Comparison of ENCODE assay signal across 17 cellular contexts in the genomic region with DNA sequence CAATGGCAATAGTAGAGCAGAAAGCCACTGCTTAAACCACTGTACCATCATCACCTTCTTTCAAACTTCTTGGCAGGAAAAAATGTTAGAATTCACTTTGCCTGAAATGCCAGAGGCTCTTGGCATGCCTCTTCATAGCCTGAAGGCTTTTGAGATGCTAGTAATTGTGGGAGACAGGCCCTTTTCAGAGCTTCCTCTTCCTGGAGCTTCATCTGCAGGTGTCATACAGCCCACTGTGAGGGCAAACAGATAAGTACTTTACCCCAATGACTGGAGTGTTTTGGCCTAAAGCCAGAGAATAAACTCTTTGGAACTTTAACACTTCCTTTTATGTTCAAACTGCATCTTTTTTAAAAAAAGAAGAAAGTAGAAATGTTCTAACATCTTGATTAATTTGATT.
DNase-seq lines count a peak whose midpoint lies in the region; ATAC-seq and TF ChIP-seq lines count a peak whose summit lies in the region.
"Had no signal": no experiment of that assay in that cellular context is flagged by ENCODE, and none has a peak within 500 bp of the region (broad histone marks: within the 10 kb centered on the region; RNA-seq: fewer than 3 reads in every experiment).

No MANE protein-coding gene starts in this region.

- no peak for TF ChIP-seq CTCF in IMR-90 (conservative IDR thresholded peaks at IDR 0.05; ENCODE audit: low read depth, low read length)
- TF ChIP-seq CTCF in OCI-LY1 (IDR thresholded peaks at IDR 0.05; ENCODE audit: low read length): no peak
- no peak for TF ChIP-seq CTCF in nephron progenitor cell (IDR thresholded peaks at IDR 0.05)

- H3K14ac ChIP-seq in IMR-90 (replicated peaks; ENCODE audit: low read depth, low read length): no peak overlapping the region

- H4K5ac ChIP-seq in IMR-90 (ENCODE audit: low read depth, low read length): no peak overlapping the region

- no peak overlapping the region for H4K91ac ChIP-seq in IMR-90 (ENCODE audit: insufficient read depth, low read depth, low read length)

- no peak overlapping the region for H3K4me3 ChIP-seq in IMR-90 (ENCODE audit: insufficient read depth, low read depth, low read length)
- no peak overlapping the region for H3K4me3 ChIP-seq in OCI-LY1 (ENCODE audit: low read depth, low read length, poor library complexity, severe bottlenecking)
- H3K4me3 ChIP-seq: BLaER1, body of pancreas, gastroesophageal sphincter, left ventricle myocardium inferior, stomach had no signal

- H3K79me1 ChIP-seq in IMR-90 (ENCODE audit: low read depth in 1 of 2, low read length in 2 of 2): peaks cover 1 to 12% of the 10 kb centered on the region in 2 experiments; a peak in 1 of 4 replicates

- H2AFZ ChIP-seq in IMR-90 (replicated peaks; ENCODE audit: low read length, poor library complexity) (no peak overlapping the region), OCI-LY1 (ENCODE audit: low read length) (no peak overlapping the region)

- 0 out of 2 replicates have a peak, but pooled peaks cover 4% of the 10 kb centered on the region for H3K9me1 ChIP-seq in IMR-90 (ENCODE audit: insufficient read depth, low read length)

- H3K56ac ChIP-seq in IMR-90 (ENCODE audit: extremely low read depth, insufficient read depth, low read length): no peak overlapping the region

- no peaks in the 10 kb centered on the region; the same call in 1 of the 2 replicates for H3K9me2 ChIP-seq in OCI-LY1 (ENCODE audit: low read depth, low read length)

- POLR2A ChIA-PET in IMR-90 (lab: Charles Lee; ENCODE audit: unreplicated experiment): no interaction called here

- H3K27ac ChIP-seq in IMR-90 (ENCODE audit: insufficient read depth, low read length) (no peak overlapping the region), OCI-LY1 (ENCODE audit: low read depth, low read length, poor library complexity, severe bottlenecking) (peak overlapping the region; percentile 1)
- H3K27ac ChIP-seq: BLaER1, body of pancreas, gastroesophageal sphincter, left ventricle myocardium inferior, stomach had no signal

- peaks cover 27% of the 10 kb centered on the region for H3K36me3 Mint-ChIP-seq in nephron progenitor cell (ENCODE audit: low read depth)
- H3K36me3 Mint-ChIP-seq: T-cell had no signal

- H3K4ac ChIP-seq in IMR-90 (ENCODE audit: low read depth, low read length): no peak overlapping the region

- H3K79me2 ChIP-seq in OCI-LY1 (ENCODE audit: insufficient read depth, low read length): no peaks in the 10 kb centered on the region

- H3K9me3 ChIP-seq in IMR-90 (ENCODE audit: control insufficient read depth, insufficient read depth, low read length) (no peaks in the 10 kb centered on the region), OCI-LY1 (ENCODE audit: low read length) (no peaks in the 10 kb centered on the region)
- H3K9me3 ChIP-seq: body of pancreas, gastroesophageal sphincter, left ventricle myocardium inferior, stomach had no signal

- no peak overlapping the region for H2AK5ac ChIP-seq in IMR-90 (ENCODE audit: low read depth, low read length)

- TF ChIP-seq POLR2A in IMR-90 (IDR thresholded peaks at IDR 0.05; ENCODE audit: low read depth, low read length): no peak

- H3K27ac Mint-ChIP-seq in stimulated activated naive CD8-positive, alpha-beta T cell treated with anti-CD3 and anti-CD28 coated beads, Interleukin-15, amount 100 ng/mL, for 72 hours: no peak overlapping the region
- no peak overlapping the region for H3K27ac Mint-ChIP-seq in nephron progenitor cell
- H3K27ac Mint-ChIP-seq: T-cell had no signal

- H3K4me2 ChIP-seq in IMR-90 (ENCODE audit: low read depth, low read length) (no peak overlapping the region), OCI-LY1 (ENCODE audit: low read length) (no peak overlapping the region)
- H3K4me2 ChIP-seq: BLaER1 had no signal

- dilution Hi-C loops in IMR-90 (cut with HindIII; ENCODE audit: low sequenced_read_pairs, unreplicated experiment): no loop called here

- H3K27me3 Mint-ChIP-seq in stimulated activated naive CD8-positive, alpha-beta T cell treated with anti-CD3 and anti-CD28 coated beads, Interleukin-15, amount 100 ng/mL, for 72 hours: no peaks in the 10 kb centered on the region
- H3K27me3 Mint-ChIP-seq in nephron progenitor cell (ENCODE audit: low read depth, poor library complexity): no peaks in the 10 kb centered on the region
- H3K27me3 Mint-ChIP-seq: T-cell had no signal

- H3K9ac ChIP-seq in IMR-90 (ENCODE audit: low read depth, low read length): no peak overlapping the region
- H3K9ac ChIP-seq in OCI-LY1 (ENCODE audit: low read length): no peak overlapping the region
- H3K9ac ChIP-seq: BLaER1 had no signal

- BruUV-seq in IMR-90 (replicated peaks; lab: Mats Ljungman, UMichigan): no TSS peak

- no peak overlapping the region for H4K8ac ChIP-seq in IMR-90 (ENCODE audit: low read depth in 2 of 2, low read length in 2 of 2)

- no peak for TF ChIP-seq RAD21 in IMR-90 (IDR thresholded peaks at IDR 0.05; ENCODE audit: low read length)

- H3K23ac ChIP-seq in IMR-90 (ENCODE audit: low read depth, low read length): no peak overlapping the region

- no peaks in the 10 kb centered on the region for H3K4me1 Mint-ChIP-seq in stimulated activated naive CD8-positive, alpha-beta T cell treated with anti-CD3 and anti-CD28 coated beads, Interleukin-15, amount 100 ng/mL, for 72 hours
- no peaks in the 10 kb centered on the region for H3K4me1 Mint-ChIP-seq in nephron progenitor cell
- H3K4me1 Mint-ChIP-seq: T-cell had no signal

- H3K18ac ChIP-seq in IMR-90 (ENCODE audit: low read depth, low read length): no peak overlapping the region

- H3K27me3 ChIP-seq in IMR-90 (ENCODE audit: control insufficient read depth, insufficient read depth, low read length): no peaks in the 10 kb centered on the region
- no peaks in the 10 kb centered on the region for H3K27me3 ChIP-seq in OCI-LY1 (ENCODE audit: insufficient read depth, low read length)
- H3K27me3 ChIP-seq: BLaER1, body of pancreas, gastroesophageal sphincter, stomach had no signal

- no peaks in the 10 kb centered on the region for H3F3A ChIP-seq in OCI-LY1 (ENCODE audit: insufficient read depth, low read length)

- CTCF ChIA-PET in IMR-90 (lab: Yijun Ruan, JAX): no interaction called here

- intact Hi-C loops in IMR-90 (cut with micrococcal nuclease): no loop called here

- no peak overlapping the region for H2BK120ac ChIP-seq in IMR-90 (ENCODE audit: low read depth, low read length)

- H3K4me1 ChIP-seq in IMR-90 (ENCODE audit: control insufficient read depth, insufficient read depth, low read length) (no peaks in the 10 kb centered on the region), OCI-LY1 (ENCODE audit: insufficient read depth, low read length, severe bottlenecking) (peaks cover 9% of the 10 kb centered on the region)
- H3K4me1 ChIP-seq: BLaER1, body of pancreas, left ventricle myocardium inferior had no signal

- in situ Hi-C loops in IMR-90 (cut with MboI; ENCODE audit: low sequenced_read_pairs): no loop called here

- H2BK5ac ChIP-seq in IMR-90 (ENCODE audit: low read depth, low read length, poor library complexity, severe bottlenecking): no peak overlapping the region

- no peak for ATAC-seq in IMR-90 (ENCODE audit: low read depth)
- no peak for ATAC-seq in stimulated activated naive CD8-positive, alpha-beta T cell treated with anti-CD3 and anti-CD28 coated beads, Interleukin-15, amount 100 ng/mL, for 72 hours
- ATAC-seq in HG02885 (IDR thresholded peaks at IDR 0.05; ENCODE audit: poor library complexity, unreplicated experiment): no peak
- ATAC-seq: body of pancreas, gastroesophageal sphincter, T-cell had no signal

- H3K9me3 Mint-ChIP-seq in stimulated activated naive CD8-positive, alpha-beta T cell treated with anti-CD3 and anti-CD28 coated beads, Interleukin-15, amount 100 ng/mL, for 72 hours: no peaks in the 10 kb centered on the region
- H3K9me3 Mint-ChIP-seq in nephron progenitor cell: no peaks in the 10 kb centered on the region
- H3K9me3 Mint-ChIP-seq: T-cell had no signal

- DNase-seq in DMS53 treated with DMSO at 0.1 percent for 48 hours (lab: John Stamatoyannopoulos, UW; ENCODE audit: unreplicated experiment) (peak; percentile 16), IMR-90 (peak; percentile 13), iPS DF 4.7 (ENCODE audit: extremely low read depth, low spot score) (peak; percentile 68), NCI-H774 (lab: John Stamatoyannopoulos, UW) (no peak), nephron progenitor cell (no peak)
- no peak for DNase-seq in stimulated activated naive CD8-positive, alpha-beta T cell treated with anti-CD3 and anti-CD28 coated beads, Interleukin-15, amount 100 ng/mL, for 72 hours
- DNase-seq: activated CD4-positive, alpha-beta T cell treated with anti-CD3 and anti-CD28 coated beads for 48 hours; body of pancreas; effector CD8-positive, alpha-beta T cell; left ventricle myocardium inferior; NK-92 treated with Interleukin-12 subunit alpha and Interleukin-12 subunit beta, amount 100 ng/mL, for 24 hours; stomach; T-cell had no signal

- H2AK9ac ChIP-seq in IMR-90 (replicated peaks; ENCODE audit: low read depth, low read length, poor library complexity): no peak overlapping the region

- H3K36me3 ChIP-seq in IMR-90 (ENCODE audit: control insufficient read depth, insufficient read depth, low read length): peaks cover 14% of the 10 kb centered on the region
- no peaks in the 10 kb centered on the region for H3K36me3 ChIP-seq in OCI-LY1 (ENCODE audit: insufficient read depth, low read length)

- H2BK20ac ChIP-seq in IMR-90 (ENCODE audit: low read depth, low read length): no peak overlapping the region

- H3K4me3 Mint-ChIP-seq in stimulated activated naive CD8-positive, alpha-beta T cell treated with anti-CD3 and anti-CD28 coated beads, Interleukin-15, amount 100 ng/mL, for 72 hours: no peak overlapping the region
- H3K4me3 Mint-ChIP-seq in nephron progenitor cell: no peak overlapping the region
- H3K4me3 Mint-ChIP-seq: T-cell had no signal

- H4K20me1 ChIP-seq in IMR-90 (ENCODE audit: insufficient read depth, low read length): no peaks in the 10 kb centered on the region
- no peaks in the 10 kb centered on the region for H4K20me1 ChIP-seq in OCI-LY1 (ENCODE audit: insufficient read depth, low read length)
- H4K20me1 ChIP-seq: BLaER1 had no signal

- H2BK15ac ChIP-seq in IMR-90 (ENCODE audit: low read depth, low read length): no peak overlapping the region

TF ChIP-seq in IMR-90, 13 proteins besides CTCF, POLR2A, EP300 and RAD21:
- no peak for TF ChIP-seq FOS (IDR thresholded peaks at IDR 0.05; ENCODE audit: low read depth, low read length)
- TF ChIP-seq NFE2L2 (IDR thresholded peaks at IDR 0.05; ENCODE audit: low read depth, low read length): no peak
- no peak for TF ChIP-seq RFX5 (IDR thresholded peaks at IDR 0.05; ENCODE audit: low read depth, low read length)
- TF ChIP-seq CEBPB (IDR thresholded peaks at IDR 0.05; ENCODE audit: low read depth, low read length): no peak

Comparison
In these comparisons a context has a peak if more than half of its experiments do, and no peak if none do; other contexts are left out.
1. DNase-seq: peak in DMS53 treated with DMSO at 0.1 percent for 48 hours (single experiment), IMR-90 (single experiment) and iPS DF 4.7 (single experiment); none in NCI-H774 (single experiment), stimulated activated naive CD8-positive, alpha-beta T cell treated with anti-CD3 and anti-CD28 coated beads, Interleukin-15, amount 100 ng/mL, for 72 hours (0 of 2) and nephron progenitor cell (single experiment).